9 cellular contexts compared by ENCODE assay signal in the genomic region with DNA sequence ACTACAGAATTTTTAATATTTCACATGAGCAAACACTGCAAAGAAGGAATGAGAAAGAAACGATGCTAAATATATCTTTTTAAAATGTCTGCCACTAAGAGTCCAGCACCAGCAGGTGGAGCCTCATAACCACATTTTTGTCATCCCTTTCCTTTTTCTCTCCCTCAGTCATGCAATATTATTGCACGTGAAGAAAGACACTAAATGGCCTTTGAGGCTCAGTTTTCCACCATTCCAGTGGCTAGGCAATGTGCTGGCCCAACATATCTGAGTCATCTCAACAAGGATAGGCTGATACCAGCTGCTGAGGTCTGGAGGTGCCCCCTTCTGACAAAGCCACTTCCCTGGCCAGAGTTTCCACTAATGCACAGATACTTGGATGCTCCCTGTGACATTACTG. TPM values are rescaled to one million over a fixed set of nuclear protein-coding genes. Genes with fewer than 3 reads are reported as not detected.
A peak's percentile ranks its signal among the peaks of the same experiment; 100 is the strongest.
DNase-seq lines count a peak whose midpoint lies in the region; ATAC-seq and TF ChIP-seq lines count a peak whose summit lies in the region.
"Had no signal": no experiment of that assay in that cellular context is flagged by ENCODE, and none has a peak within 500 bp of the region (broad histone marks: within the 10 kb centered on the region; RNA-seq: fewer than 3 reads in every experiment).

No MANE protein-coding gene starts in this region.

- no peaks in the 10 kb centered on the region for H3K27me3 ChIP-seq in ascending aorta
- H3K27me3 ChIP-seq: upper lobe of left lung had no signal

- peaks cover 74% of the 10 kb centered on the region for H3K4me1 Mint-ChIP-seq in stimulated activated naive CD8-positive, alpha-beta T cell treated with anti-CD3 and anti-CD28 coated beads, Interleukin-15, Interleukin-2, amounts not matched to agents 100 ng/mL and 50 ng/mL, for 24 hours (ENCODE audit: low read depth)

- peak overlapping the region; percentile 59 for H3K4me3 Mint-ChIP-seq in stimulated activated naive CD8-positive, alpha-beta T cell treated with anti-CD3 and anti-CD28 coated beads, Interleukin-15, Interleukin-2, amounts not matched to agents 100 ng/mL and 50 ng/mL, for 24 hours

- peak overlapping the region in 1 of 2 donors; percentile 6 for H3K27ac ChIP-seq in ascending aorta
- H3K27ac ChIP-seq: upper lobe of left lung had no signal

- peaks cover 5 to 7% of the 10 kb centered on the region in 2 donors for H3K4me1 ChIP-seq in ascending aorta

- peaks cover 0 to 11% of the 10 kb centered on the region in 2 donors for H3K36me3 ChIP-seq in ascending aorta

- peak overlapping the region; percentile 51 for H3K27ac Mint-ChIP-seq in stimulated activated naive CD8-positive, alpha-beta T cell treated with anti-CD3 and anti-CD28 coated beads, Interleukin-15, Interleukin-2, amounts not matched to agents 100 ng/mL and 50 ng/mL, for 24 hours

- TF ChIP-seq EP300 in Ishikawa (IDR thresholded peaks at IDR 0.05; ENCODE audit: borderline replicate concordance) = no peak

- no peaks in the 10 kb centered on the region for H3K27me3 Mint-ChIP-seq in stimulated activated naive CD8-positive, alpha-beta T cell treated with anti-CD3 and anti-CD28 coated beads, Interleukin-15, Interleukin-2, amounts not matched to agents 100 ng/mL and 50 ng/mL, for 24 hours

- TF ChIP-seq RAD21 in Ishikawa (IDR thresholded peaks at IDR 0.05; ENCODE audit: low read depth) = peak; percentile 52

- peak; percentile 21 to 62 (median 50) for TF ChIP-seq CTCF in ascending aorta (IDR thresholded peaks at IDR 0.05)

- H3K4me3 ChIP-seq in ascending aorta = peak overlapping the region in 1 of 2 donors; percentile 30
- H3K4me3 ChIP-seq: upper lobe of left lung had no signal

- DNase-seq in Daoy (ENCODE audit: low read depth) (peak; percentile 60), SHP77 (lab: John Stamatoyannopoulos, UW) (peak; percentile 9 to 21), ascending aorta (ENCODE audit: low spot score in 2 of 2) (no peak), inferior parietal cortex (ENCODE audit: extremely low spot score) (peak; percentile 56), GM19238 (ENCODE audit: insufficient read length, low spot score) (no peak)

- no peaks in the 10 kb centered on the region for H3K9me3 Mint-ChIP-seq in stimulated activated naive CD8-positive, alpha-beta T cell treated with anti-CD3 and anti-CD28 coated beads, Interleukin-15, Interleukin-2, amounts not matched to agents 100 ng/mL and 50 ng/mL, for 24 hours

- intact Hi-C loops in ascending aorta (cut with DNase I) = loop anchor here (1.0 to 10.0 kb wide), 6 partner anchors 125 to 1489 kb away; a partner anchor contains a TSS

- H3K9me3 ChIP-seq in ascending aorta = no peaks in the 10 kb centered on the region
- H3K9me3 ChIP-seq: upper lobe of left lung had no signal

- ATAC-seq in GM21515 (IDR thresholded peaks at IDR 0.05; ENCODE audit: unreplicated experiment) = peak; percentile 32

- peaks cover 22% of the 10 kb centered on the region for H3K36me3 Mint-ChIP-seq in stimulated activated naive CD8-positive, alpha-beta T cell treated with anti-CD3 and anti-CD28 coated beads, Interleukin-15, Interleukin-2, amounts not matched to agents 100 ng/mL and 50 ng/mL, for 24 hours (ENCODE audit: low read depth)

TF ChIP-seq in Ishikawa, 13 proteins besides CTCF, POLR2A, EP300 and RAD21:
- TF ChIP-seq ZBTB7A (IDR thresholded peaks at IDR 0.05; ENCODE audit: low read depth) (no peak), CREB1 (IDR thresholded peaks at IDR 0.05; ENCODE audit: low read depth) (no peak), TEAD4 (IDR thresholded peaks at IDR 0.05) (no peak), NFIC (IDR thresholded peaks at IDR 0.05) (no peak), EGR1 (IDR thresholded peaks at IDR 0.05) (no peak), FOXM1 (IDR thresholded peaks at IDR 0.05; ENCODE audit: borderline replicate concordance, low read depth) (no peak), TCF12 (IDR thresholded peaks at IDR 0.05; ENCODE audit: low read depth) (no peak)

RNA-seq across cellular contexts. Expression of a gene that starts 1.8 kb away (rescaled TPM):
- 13.6 and 17.7 TPM in 2 replicates for total RNA-seq in Daoy (2014; rRNA removed; shearing (Covaris generic))
- 0.32 TPM for total RNA-seq in ascending aorta

RNA-seq across cellular contexts. Expression of a gene that starts 27.2 kb away (rescaled TPM):
- 1.0 and 2.6 TPM in 2 replicates for total RNA-seq in Daoy (2014; rRNA removed; shearing (Covaris generic))
- total RNA-seq in ascending aorta = not detected

Comparison
In these comparisons a context has a peak if more than half of its experiments do, and no peak if none do; other contexts are left out.
1. DNase-seq: peak in Daoy (single experiment), SHP77 (2 of 2) and inferior parietal cortex (single experiment); none in ascending aorta (0 of 2) and GM19238 (single experiment).
2. RNA of a gene that starts 1.8 kb away (total RNA-seq): 13.6 to 17.7 TPM in Daoy; 0.32 TPM in ascending aorta (single experiment); every median in the first group is over 10 times any median in the second.